In the genomic region with DNA sequence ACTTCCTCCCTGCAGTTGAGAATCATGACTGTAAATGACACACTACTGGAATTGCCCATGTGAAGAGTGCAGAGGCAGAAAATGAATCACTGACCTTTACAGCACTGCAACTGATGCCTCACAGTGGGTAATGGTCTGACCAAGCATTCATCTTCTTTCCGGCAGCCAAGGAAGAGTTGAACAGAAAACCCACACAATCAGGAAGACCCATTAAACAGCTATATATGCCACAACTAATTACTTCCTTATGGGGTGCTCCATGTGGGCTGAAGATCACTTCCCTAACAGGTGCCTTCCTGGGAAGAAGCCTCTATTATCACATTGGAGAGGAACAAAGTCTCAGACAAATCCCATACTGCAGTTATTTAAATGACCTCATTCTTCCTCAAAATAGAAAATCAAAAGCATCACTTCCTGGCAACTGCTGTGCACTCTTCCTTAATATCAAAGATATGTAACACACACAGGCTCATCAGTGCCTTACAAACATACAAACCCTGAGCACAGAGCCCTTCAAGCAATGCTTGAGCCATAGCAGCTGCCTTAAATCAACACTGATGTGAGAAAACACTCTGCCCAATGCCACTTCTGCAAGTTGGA, we compare ENCODE assay signal across 9 cellular contexts. TPM values are rescaled to one million over a fixed set of nuclear protein-coding genes. Genes with fewer than 3 reads are reported as not detected.
DNase-seq lines count a peak whose midpoint lies in the region; ATAC-seq and TF ChIP-seq lines count a peak whose summit lies in the region.
"Had no signal": no experiment of that assay in that cellular context is flagged by ENCODE, and none has a peak within 500 bp of the region (broad histone marks: within the 10 kb centered on the region; RNA-seq: fewer than 3 reads in every experiment).

No MANE protein-coding gene starts in this region.

- H3K27ac ChIP-seq in RWPE2 (ENCODE audit: poor library complexity, severe bottlenecking) (no peak overlapping the region), right cardiac atrium (ENCODE audit: low read length) (no peak overlapping the region)
- H3K27ac ChIP-seq: pancreas had no signal

- H3K36me3 ChIP-seq in RWPE2 (ENCODE audit: low read depth), result no peaks in the 10 kb centered on the region
- H3K36me3 ChIP-seq: pancreas had no signal

- H3K4me1 ChIP-seq in RWPE2 (ENCODE audit: insufficient read depth, poor library complexity, severe bottlenecking) (peaks cover 5% of the 10 kb centered on the region), right cardiac atrium (ENCODE audit: control insufficient read depth, insufficient read depth, low read length) (no peaks in the 10 kb centered on the region)

- H3K9me3 ChIP-seq in RWPE2 (ENCODE audit: severe bottlenecking) (no peaks in the 10 kb centered on the region), right cardiac atrium (ENCODE audit: control insufficient read depth, low read length) (no peaks in the 10 kb centered on the region)
- H3K9me3 ChIP-seq: pancreas had no signal

- TF ChIP-seq CTCF in RWPE2 (IDR thresholded peaks at IDR 0.05; ENCODE audit: poor library complexity, severe bottlenecking), result no peak

- no peak for DNase-seq in activated CD4-positive, CD25-positive, alpha-beta regulatory T cell treated with anti-CD3 and anti-CD28 coated beads, Interleukin-2, amount 50 U/mL, for 72 hours
- DNase-seq in RWPE2 (ENCODE audit: low spot score) (no peak), right cardiac atrium (no peak), OCI-M1 (lab: John Stamatoyannopoulos, UW) (no peak), NCI-H2227 (lab: John Stamatoyannopoulos, UW; ENCODE audit: unreplicated experiment) (no peak)
- DNase-seq in activated effector memory CD4-positive, alpha-beta T cell treated with anti-CD3 and anti-CD28 coated beads, Interleukin-2, amount 50 U/mL, for 16 hours, result no peak
- DNase-seq: pancreas had no signal

- peak; percentile 92 to 93 for ATAC-seq in activated CD4-positive, CD25-positive, alpha-beta regulatory T cell treated with anti-CD3 and anti-CD28 coated beads, Interleukin-2, amount 50 U/mL, for 24 hours
- ATAC-seq in HG02870 (IDR thresholded peaks at IDR 0.05; ENCODE audit: unreplicated experiment), result peak; percentile 88
- peak; percentile 70; the same call in 1 of the 3 replicates for ATAC-seq in RWPE2 (ENCODE audit: low read depth)
- peak; percentile 31 to 45 for ATAC-seq in right cardiac atrium

- intact Hi-C loops in right cardiac atrium (cut with DNase I), result no loop called here

- H3K4me3 ChIP-seq in RWPE2 (ENCODE audit: severe bottlenecking) (no peak overlapping the region), right cardiac atrium (ENCODE audit: low read length) (no peak overlapping the region)
- H3K4me3 ChIP-seq: pancreas had no signal

- no peaks in the 10 kb centered on the region for H3K27me3 ChIP-seq in RWPE2 (ENCODE audit: insufficient read depth, poor library complexity, severe bottlenecking)
- H3K27me3 ChIP-seq in right cardiac atrium (ENCODE audit: control insufficient read depth, insufficient read depth), result no peaks in the 10 kb centered on the region
- H3K27me3 ChIP-seq: pancreas had no signal

- 57% methylated on average over 1 of the region's 1 CpG for WGBS in right cardiac atrium

RNA-seq across cellular contexts. Expression of gene RUBCNL, which starts 45.8 kb away (rescaled TPM):
- total RNA-seq in right cardiac atrium, result 1 to 10 TPM; 1.0 to 1.8 (median 1.3) TPM
- 0.36 TPM for polyA plus RNA-seq in right cardiac atrium

Comparison
In these comparisons a context has a peak if more than half of its experiments do, and no peak if none do; other contexts are left out.
1. ATAC-seq: peak in every context shown above with its lines; median percentile 92 in activated CD4-positive, CD25-positive, alpha-beta regulatory T cell treated with anti-CD3 and anti-CD28 coated beads, Interleukin-2, amount 50 U/mL, for 24 hours; 88 in HG02870; 70 in RWPE2; 38 in right cardiac atrium.